Comparison of ENCODE assay signal across 14 cellular contexts in the genomic region with DNA sequence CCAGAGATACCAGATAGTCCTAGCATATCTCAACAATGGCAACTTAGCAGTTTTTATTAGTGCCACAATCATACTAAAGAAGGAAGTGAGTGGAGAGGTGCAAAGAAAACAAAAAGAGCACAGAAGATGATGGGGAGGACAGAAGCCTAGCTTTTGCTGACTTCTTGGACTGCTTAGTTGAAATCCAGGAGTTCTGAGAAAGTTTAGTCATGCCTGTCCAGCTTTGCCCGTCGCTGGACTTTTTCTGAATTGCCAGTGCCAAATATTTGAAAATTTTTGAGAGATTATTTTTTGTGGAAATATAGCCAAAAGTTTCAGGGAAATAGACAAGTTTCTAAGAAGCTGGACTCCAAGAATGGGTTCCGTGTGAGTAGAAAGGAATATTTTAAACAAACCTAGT.
"Had no signal": no experiment of that assay in that cellular context is flagged by ENCODE, and none has a peak within 500 bp of the region (broad histone marks: within the 10 kb centered on the region; RNA-seq: fewer than 3 reads in every experiment).

No MANE protein-coding gene starts in this region.

- H3K27ac ChIP-seq: vagina had no signal

- H3K4me3 ChIP-seq: heart left ventricle, mucosa of descending colon, skin epidermis, vagina had no signal

- H3K27me3 ChIP-seq: heart left ventricle, vagina had no signal

- H3K9me3 ChIP-seq: mucosa of descending colon, vagina had no signal

- H3K4me1 ChIP-seq: vagina had no signal

- DNase-seq: activated CD4-positive, alpha-beta T cell treated with anti-CD3 and anti-CD28 coated beads for 4 hours; activated CD8-positive, alpha-beta T cell treated with anti-CD3 and anti-CD28 coated beads for 36 hours; activated gamma-delta T cell; activated T-cell treated with anti-CD3 and anti-CD28 coated beads, Interleukin-2, amount 50 U/mL, for 4 hours; amygdala; effector CD8-positive, alpha-beta T cell; heart left ventricle; mucosa of descending colon; naive thymus-derived CD8-positive, alpha-beta T cell; stimulated activated CD4-positive, alpha-beta T cell treated with anti-CD3 and anti-CD28 coated beads, Interleukin-4, amount 100 ng/mL, for 4 hours; stimulated activated CD8-positive, alpha-beta memory T cell treated with anti-CD3 and anti-CD28 coated beads, Interleukin-4, amount 100 ng/mL, for 48 hours; stimulated activated naive CD8-positive, alpha-beta T cell treated with anti-CD3 and anti-CD28 coated beads, Interleukin-15, Interleukin-2, amounts not matched to agents 100 U/mL and 50 U/mL, for 24 hours had no signal

- H3K36me3 ChIP-seq: heart left ventricle, vagina had no signal
